1 cellular context compared by ENCODE assay signal in the genomic region with DNA sequence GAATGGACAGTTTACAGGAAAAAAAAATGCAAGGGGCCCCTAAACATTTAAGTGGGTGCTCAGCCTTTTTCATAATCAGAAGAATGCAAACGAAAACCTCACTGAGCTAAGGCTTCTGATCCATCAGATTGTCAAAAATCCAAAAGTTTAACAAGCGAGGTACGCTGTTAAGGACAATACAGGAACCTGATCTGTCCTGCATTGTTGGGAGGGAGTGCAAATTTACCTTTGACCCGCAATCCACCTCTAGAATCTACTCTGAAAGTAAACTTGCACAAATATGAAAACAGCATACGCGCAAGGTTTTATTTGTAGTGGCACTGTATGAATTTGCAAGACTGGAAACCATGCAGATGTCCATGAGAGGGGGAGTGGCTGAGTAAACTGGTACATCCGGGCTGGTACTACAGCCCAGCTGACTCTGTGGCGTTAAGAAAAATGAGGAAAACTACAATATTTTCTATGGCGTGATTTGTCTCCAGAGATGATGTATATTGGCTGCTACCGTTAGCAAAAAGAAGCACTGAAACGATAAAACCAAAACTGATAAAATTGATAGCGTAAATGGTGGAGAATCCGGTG.
TF ChIP-seq lines count a peak whose summit lies in the region.

No MANE protein-coding gene starts in this region.

TF ChIP-seq in GM12878, 131 proteins besides CTCF, POLR2A, EP300 and RAD21:
- TF ChIP-seq BACH1 (IDR thresholded peaks at IDR 0.05; ENCODE audit: borderline replicate concordance), result 0 out of 2 replicates have a peak, but pooled peaks have one; percentile 14
- no peak for TF ChIP-seq RBBP5 (conservative IDR thresholded peaks at IDR 0.05)
- TF ChIP-seq NFYA (IDR thresholded peaks at IDR 0.05; ENCODE audit: borderline replicate concordance, low read depth, low read length), result no peak
- TF ChIP-seq NR2F1 (conservative IDR thresholded peaks at IDR 0.05), result 0 out of 2 replicates have a peak, but pooled peaks have one; percentile 1
- TF ChIP-seq, protein P1, sequence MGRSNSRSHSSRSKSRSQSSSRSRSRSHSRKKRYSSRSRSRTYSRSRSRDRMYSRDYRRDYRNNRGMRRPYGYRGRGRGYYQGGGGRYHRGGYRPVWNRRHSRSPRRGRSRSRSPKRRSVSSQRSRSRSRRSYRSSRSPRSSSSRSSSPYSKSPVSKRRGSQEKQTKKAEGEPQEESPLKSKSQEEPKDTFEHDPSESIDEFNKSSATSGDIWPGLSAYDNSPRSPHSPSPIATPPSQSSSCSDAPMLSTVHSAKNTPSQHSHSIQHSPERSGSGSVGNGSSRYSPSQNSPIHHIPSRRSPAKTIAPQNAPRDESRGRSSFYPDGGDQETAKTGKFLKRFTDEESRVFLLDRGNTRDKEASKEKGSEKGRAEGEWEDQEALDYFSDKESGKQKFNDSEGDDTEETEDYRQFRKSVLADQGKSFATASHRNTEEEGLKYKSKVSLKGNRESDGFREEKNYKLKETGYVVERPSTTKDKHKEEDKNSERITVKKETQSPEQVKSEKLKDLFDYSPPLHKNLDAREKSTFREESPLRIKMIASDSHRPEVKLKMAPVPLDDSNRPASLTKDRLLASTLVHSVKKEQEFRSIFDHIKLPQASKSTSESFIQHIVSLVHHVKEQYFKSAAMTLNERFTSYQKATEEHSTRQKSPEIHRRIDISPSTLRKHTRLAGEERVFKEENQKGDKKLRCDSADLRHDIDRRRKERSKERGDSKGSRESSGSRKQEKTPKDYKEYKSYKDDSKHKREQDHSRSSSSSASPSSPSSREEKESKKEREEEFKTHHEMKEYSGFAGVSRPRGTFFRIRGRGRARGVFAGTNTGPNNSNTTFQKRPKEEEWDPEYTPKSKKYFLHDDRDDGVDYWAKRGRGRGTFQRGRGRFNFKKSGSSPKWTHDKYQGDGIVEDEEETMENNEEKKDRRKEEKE (IDR thresholded peaks at IDR 0.05), result no peak
